Comparison of ENCODE assay signal across 1 cellular context in genomic region chr19:12984143-12984627, GRCh38.
A peak's percentile ranks its signal among the peaks of the same experiment; 100 is the strongest.
TF ChIP-seq lines count a peak whose summit lies in the region.

No MANE protein-coding gene starts in this region.

TF ChIP-seq in K562, 482 proteins besides CTCF, POLR2A, EP300 and RAD21 (continued from another document and continues in another):
- no peak for TF ChIP-seq ZNF740 (CRISPR knock-in tag; IDR thresholded peaks at IDR 0.05)
- no peak for TF ChIP-seq ZNF740 (tag; IDR thresholded peaks at IDR 0.05)
- no peak for TF ChIP-seq SMAD1 (IDR thresholded peaks at IDR 0.05; ENCODE audit: low read depth, low read length, partially characterized antibody)
- no peak for TF ChIP-seq HSF4 (CRISPR knock-in tag; IDR thresholded peaks at IDR 0.05; ENCODE audit: borderline replicate concordance)
- TF ChIP-seq, protein P1, sequence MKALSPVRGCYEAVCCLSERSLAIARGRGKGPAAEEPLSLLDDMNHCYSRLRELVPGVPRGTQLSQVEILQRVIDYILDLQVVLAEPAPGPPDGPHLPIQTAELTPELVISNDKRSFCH (CRISPR knock-in tag; IDR thresholded peaks at IDR 0.05): no peak
- TF ChIP-seq, protein P1 (tag; IDR thresholded peaks at IDR 0.05): no peak
- TF ChIP-seq ZNF830 (CRISPR knock-in tag; IDR thresholded peaks at IDR 0.05): no peak
- no peak for TF ChIP-seq TAF15 (IDR thresholded peaks at IDR 0.05; ENCODE audit: low read depth, low read length)
- TF ChIP-seq JUNB (CRISPR knock-in tag; conservative IDR thresholded peaks at IDR 0.05): no peak
- no peak for TF ChIP-seq KAT8 (IDR thresholded peaks at IDR 0.05; ENCODE audit: low read depth)
- no peak for TF ChIP-seq NFATC3 (IDR thresholded peaks at IDR 0.05)
- TF ChIP-seq THAP7 (CRISPR knock-in tag; IDR thresholded peaks at IDR 0.05): no peak
- no peak for TF ChIP-seq ARID1B (IDR thresholded peaks at IDR 0.05)
- no peak for TF ChIP-seq NBN (IDR thresholded peaks at IDR 0.05; ENCODE audit: low read depth)
- no peak for TF ChIP-seq MEF2D (tag; conservative IDR thresholded peaks at IDR 0.05; ENCODE audit: low read depth)
- TF ChIP-seq MAFG (tag; conservative IDR thresholded peaks at IDR 0.05): no peak
- TF ChIP-seq PHF20 (IDR thresholded peaks at IDR 0.05; ENCODE audit: partially characterized antibody): peak; percentile 67
- TF ChIP-seq ZNF695 (CRISPR knock-in tag; IDR thresholded peaks at IDR 0.05): no peak
- TF ChIP-seq, protein P2, sequence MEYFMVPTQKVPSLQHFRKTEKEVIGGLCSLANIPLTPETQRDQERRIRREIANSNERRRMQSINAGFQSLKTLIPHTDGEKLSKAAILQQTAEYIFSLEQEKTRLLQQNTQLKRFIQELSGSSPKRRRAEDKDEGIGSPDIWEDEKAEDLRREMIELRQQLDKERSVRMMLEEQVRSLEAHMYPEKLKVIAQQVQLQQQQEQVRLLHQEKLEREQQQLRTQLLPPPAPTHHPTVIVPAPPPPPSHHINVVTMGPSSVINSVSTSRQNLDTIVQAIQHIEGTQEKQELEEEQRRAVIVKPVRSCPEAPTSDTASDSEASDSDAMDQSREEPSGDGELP (CRISPR knock-in tag; IDR thresholded peaks at IDR 0.05; ENCODE audit: borderline replicate concordance): no peak
- TF ChIP-seq, protein P3, sequence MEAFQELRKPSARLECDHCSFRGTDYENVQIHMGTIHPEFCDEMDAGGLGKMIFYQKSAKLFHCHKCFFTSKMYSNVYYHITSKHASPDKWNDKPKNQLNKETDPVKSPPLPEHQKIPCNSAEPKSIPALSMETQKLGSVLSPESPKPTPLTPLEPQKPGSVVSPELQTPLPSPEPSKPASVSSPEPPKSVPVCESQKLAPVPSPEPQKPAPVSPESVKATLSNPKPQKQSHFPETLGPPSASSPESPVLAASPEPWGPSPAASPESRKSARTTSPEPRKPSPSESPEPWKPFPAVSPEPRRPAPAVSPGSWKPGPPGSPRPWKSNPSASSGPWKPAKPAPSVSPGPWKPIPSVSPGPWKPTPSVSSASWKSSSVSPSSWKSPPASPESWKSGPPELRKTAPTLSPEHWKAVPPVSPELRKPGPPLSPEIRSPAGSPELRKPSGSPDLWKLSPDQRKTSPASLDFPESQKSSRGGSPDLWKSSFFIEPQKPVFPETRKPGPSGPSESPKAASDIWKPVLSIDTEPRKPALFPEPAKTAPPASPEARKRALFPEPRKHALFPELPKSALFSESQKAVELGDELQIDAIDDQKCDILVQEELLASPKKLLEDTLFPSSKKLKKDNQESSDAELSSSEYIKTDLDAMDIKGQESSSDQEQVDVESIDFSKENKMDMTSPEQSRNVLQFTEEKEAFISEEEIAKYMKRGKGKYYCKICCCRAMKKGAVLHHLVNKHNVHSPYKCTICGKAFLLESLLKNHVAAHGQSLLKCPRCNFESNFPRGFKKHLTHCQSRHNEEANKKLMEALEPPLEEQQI (IDR thresholded peaks at IDR 0.05): no peak
- TF ChIP-seq ZNF316 (IDR thresholded peaks at IDR 0.05): 0 out of 2 replicates have a peak, but pooled peaks have one; percentile 1
- no peak for TF ChIP-seq ZNF253 (CRISPR knock-in tag; conservative IDR thresholded peaks at IDR 0.05)
- TF ChIP-seq RFX1 (IDR thresholded peaks at IDR 0.05): no peak
- no peak for TF ChIP-seq ZNF384 (IDR thresholded peaks at IDR 0.05; ENCODE audit: low read depth, low read length)
- no peak for TF ChIP-seq ZNF324 (CRISPR knock-in tag; IDR thresholded peaks at IDR 0.05)
- TF ChIP-seq ZNF263 (CRISPR knock-in tag; IDR thresholded peaks at IDR 0.05; ENCODE audit: borderline replicate concordance): no peak
- TF ChIP-seq NRF1 (conservative IDR thresholded peaks at IDR 0.05 in 1 of 2, IDR thresholded peaks at IDR 0.05 in 1 of 2): no peak
- TF ChIP-seq NFIC (IDR thresholded peaks at IDR 0.05): no peak
- TF ChIP-seq MED1 (CRISPR knock-in tag; IDR thresholded peaks at IDR 0.05; ENCODE audit: borderline replicate concordance): no peak
- TF ChIP-seq, protein P4, sequence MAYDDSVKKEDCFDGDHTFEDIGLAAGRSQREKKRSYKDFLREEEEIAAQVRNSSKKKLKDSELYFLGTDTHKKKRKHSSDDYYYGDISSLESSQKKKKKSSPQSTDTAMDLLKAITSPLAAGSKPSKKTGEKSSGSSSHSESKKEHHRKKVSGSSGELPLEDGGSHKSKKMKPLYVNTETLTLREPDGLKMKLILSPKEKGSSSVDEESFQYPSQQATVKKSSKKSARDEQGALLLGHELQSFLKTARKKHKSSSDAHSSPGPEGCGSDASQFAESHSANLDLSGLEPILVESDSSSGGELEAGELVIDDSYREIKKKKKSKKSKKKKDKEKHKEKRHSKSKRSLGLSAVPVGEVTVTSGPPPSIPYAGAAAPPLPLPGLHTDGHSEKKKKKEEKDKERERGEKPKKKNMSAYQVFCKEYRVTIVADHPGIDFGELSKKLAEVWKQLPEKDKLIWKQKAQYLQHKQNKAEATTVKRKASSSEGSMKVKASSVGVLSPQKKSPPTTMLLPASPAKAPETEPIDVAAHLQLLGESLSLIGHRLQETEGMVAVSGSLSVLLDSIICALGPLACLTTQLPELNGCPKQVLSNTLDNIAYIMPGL (CRISPR knock-in tag; IDR thresholded peaks at IDR 0.05): no peak; the same call in 1 of the 2 replicates
- peak; percentile 92; the same call in 1 of the 2 replicates for TF ChIP-seq TSC22D4 (tag; IDR thresholded peaks at IDR 0.05)
- no peak for TF ChIP-seq PCBP1 (IDR thresholded peaks at IDR 0.05; ENCODE audit: low read depth, low read length, poor library complexity, severe bottlenecking)
- TF ChIP-seq DEAF1 (CRISPR knock-in tag; IDR thresholded peaks at IDR 0.05): no peak
- no peak for TF ChIP-seq EZH2 (IDR thresholded peaks at IDR 0.05; ENCODE audit: borderline replicate concordance, low read depth, low read length)
- no peak; the same call in 1 of the 2 replicates for TF ChIP-seq PKNOX1 (IDR thresholded peaks at IDR 0.05)
- TF ChIP-seq RBM14 (IDR thresholded peaks at IDR 0.05; ENCODE audit: borderline replicate concordance, insufficient read depth, low read depth, low read length): no peak
- TF ChIP-seq ZNF146 (CRISPR knock-in tag; IDR thresholded peaks at IDR 0.05; ENCODE audit: unreplicated experiment): no peak
- no peak for TF ChIP-seq TAF7 (tag; IDR thresholded peaks at IDR 0.05)
- TF ChIP-seq, protein P5, sequence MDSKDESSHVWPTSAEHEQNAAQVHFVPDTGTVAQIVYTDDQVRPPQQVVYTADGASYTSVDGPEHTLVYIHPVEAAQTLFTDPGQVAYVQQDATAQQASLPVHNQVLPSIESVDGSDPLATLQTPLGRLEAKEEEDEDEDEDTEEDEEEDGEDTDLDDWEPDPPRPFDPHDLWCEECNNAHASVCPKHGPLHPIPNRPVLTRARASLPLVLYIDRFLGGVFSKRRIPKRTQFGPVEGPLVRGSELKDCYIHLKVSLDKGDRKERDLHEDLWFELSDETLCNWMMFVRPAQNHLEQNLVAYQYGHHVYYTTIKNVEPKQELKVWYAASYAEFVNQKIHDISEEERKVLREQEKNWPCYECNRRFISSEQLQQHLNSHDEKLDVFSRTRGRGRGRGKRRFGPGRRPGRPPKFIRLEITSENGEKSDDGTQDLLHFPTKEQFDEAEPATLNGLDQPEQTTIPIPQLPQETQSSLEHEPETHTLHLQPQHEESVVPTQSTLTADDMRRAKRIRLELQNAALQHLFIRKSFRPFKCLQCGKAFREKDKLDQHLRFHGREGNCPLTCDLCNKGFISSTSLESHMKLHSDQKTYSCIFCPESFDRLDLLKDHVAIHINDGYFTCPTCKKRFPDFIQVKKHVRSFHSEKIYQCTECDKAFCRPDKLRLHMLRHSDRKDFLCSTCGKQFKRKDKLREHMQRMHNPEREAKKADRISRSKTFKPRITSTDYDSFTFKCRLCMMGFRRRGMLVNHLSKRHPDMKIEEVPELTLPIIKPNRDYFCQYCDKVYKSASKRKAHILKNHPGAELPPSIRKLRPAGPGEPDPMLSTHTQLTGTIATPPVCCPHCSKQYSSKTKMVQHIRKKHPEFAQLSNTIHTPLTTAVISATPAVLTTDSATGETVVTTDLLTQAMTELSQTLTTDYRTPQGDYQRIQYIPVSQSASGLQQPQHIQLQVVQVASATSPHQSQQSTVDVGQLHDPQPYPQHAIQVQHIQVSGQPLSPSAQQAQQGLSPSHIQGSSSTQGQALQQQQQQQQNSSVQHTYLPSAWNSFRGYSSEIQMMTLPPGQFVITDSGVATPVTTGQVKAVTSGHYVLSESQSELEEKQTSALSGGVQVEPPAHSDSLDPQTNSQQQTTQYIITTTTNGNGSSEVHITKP (IDR thresholded peaks at IDR 0.05; ENCODE audit: partially characterized antibody): no peak
- TF ChIP-seq FOXA3 (CRISPR knock-in tag; conservative IDR thresholded peaks at IDR 0.05 in 1 of 2, IDR thresholded peaks at IDR 0.05 in 1 of 2): no peak; a peak in 1 of 4 replicates
- TF ChIP-seq LEF1 (IDR thresholded peaks at IDR 0.05): no peak
- TF ChIP-seq ZBTB11 (CRISPR knock-in tag; IDR thresholded peaks at IDR 0.05): no peak
- no peak for TF ChIP-seq ZNF75A (CRISPR knock-in tag; IDR thresholded peaks at IDR 0.05)
- TF ChIP-seq BRD9 (IDR thresholded peaks at IDR 0.05; ENCODE audit: low read depth, partially characterized antibody): peak; percentile 0
- TF ChIP-seq NCOA4 (IDR thresholded peaks at IDR 0.05; ENCODE audit: partially characterized antibody): peak; percentile 8
- no peak for TF ChIP-seq ZNF12 (CRISPR knock-in tag; IDR thresholded peaks at IDR 0.05)
- no peak for TF ChIP-seq ETS2 (tag; IDR thresholded peaks at IDR 0.05; ENCODE audit: borderline replicate concordance, poor library complexity, severe bottlenecking)
- no peak for TF ChIP-seq ZKSCAN8 (CRISPR knock-in tag; IDR thresholded peaks at IDR 0.05)
- no peak for TF ChIP-seq FOXJ2 (tag; IDR thresholded peaks at IDR 0.05)
- no peak for TF ChIP-seq ZNF175 (CRISPR knock-in tag; IDR thresholded peaks at IDR 0.05; ENCODE audit: low read depth)
- no peak for TF ChIP-seq U2AF2 (optimal IDR thresholded peaks at IDR 0.05; ENCODE audit: low read depth, low read length)
- no peak for TF ChIP-seq ZNF224 (CRISPR knock-in tag; IDR thresholded peaks at IDR 0.05)
- TF ChIP-seq ZNF436 (CRISPR knock-in tag; IDR thresholded peaks at IDR 0.05): no peak
- no peak for TF ChIP-seq BMI1 (IDR thresholded peaks at IDR 0.05; ENCODE audit: low read length)
- no peak for TF ChIP-seq ETV1 (tag; conservative IDR thresholded peaks at IDR 0.05; ENCODE audit: low read depth)
- no peak for TF ChIP-seq SREBF2 (CRISPR knock-in tag; IDR thresholded peaks at IDR 0.05)
